ENCODE assay signal across 9 cellular contexts in genomic region chr7:83468251-83468739, GRCh38.
DNase-seq lines count a peak whose midpoint lies in the region; ATAC-seq, FAIRE-seq and TF ChIP-seq lines count a peak whose summit lies in the region.
"Had no signal": no experiment of that assay in that cellular context is flagged by ENCODE, and none has a peak within 500 bp of the region (broad histone marks: within the 10 kb centered on the region; RNA-seq: fewer than 3 reads in every experiment).

No MANE protein-coding gene starts in this region.

- H3K27ac ChIP-seq in breast epithelium: no peak overlapping the region

- TF ChIP-seq POLR2A in breast epithelium (IDR thresholded peaks at IDR 0.05): no peak

- H3K4me3 Mint-ChIP-seq in Calu3 (ENCODE audit: low read depth, unreplicated experiment): no peak overlapping the region
- H3K4me3 Mint-ChIP-seq: T-helper 1 cell treated with Interleukin-12 subunit alpha and Interleukin-12 subunit beta and Interleukin-4 antibody, amounts not matched to agents 30 μg/mL and 1 μg/mL, for 36 hours had no signal

- peak; percentile 78 for ATAC-seq in GM19351 (IDR thresholded peaks at IDR 0.05; ENCODE audit: unreplicated experiment)
- peak; percentile 89 for ATAC-seq in HG03280 (IDR thresholded peaks at IDR 0.05; ENCODE audit: unreplicated experiment)

- FAIRE-seq in urothelium cell line (lab: Jason Lieb, UNC): peak; percentile 98

- H3K4me3 ChIP-seq in breast epithelium: no peak overlapping the region

- H3K4me1 ChIP-seq in breast epithelium: no peaks in the 10 kb centered on the region

- H3K36me3 Mint-ChIP-seq in Calu3 (ENCODE audit: insufficient read depth, unreplicated experiment): no peaks in the 10 kb centered on the region

- intact Hi-C loops in Calu3 (cut with micrococcal nuclease; ENCODE audit: unreplicated experiment): loop anchor here (2.0 kb wide), 1 partner anchor 181 kb away; the partner anchor contains the start of gene SEMA3E
- intact Hi-C loops in breast epithelium (cut with DNase I; ENCODE audit: low total_unique reads): no loop called here

- no peak for TF ChIP-seq CTCF in Calu3 (IDR thresholded peaks at IDR 0.05; ENCODE audit: unreplicated experiment)
- TF ChIP-seq CTCF in breast epithelium (IDR thresholded peaks at IDR 0.05): no peak

- CTCF ChIA-PET in Calu3 (lab: Charles Lee): no interaction called here

- H3K27me3 ChIP-seq in breast epithelium: no peaks in the 10 kb centered on the region

- peak overlapping the region; percentile 50 for H3K27ac Mint-ChIP-seq in Calu3 (ENCODE audit: unreplicated experiment)
- H3K27ac Mint-ChIP-seq: T-helper 1 cell treated with Interleukin-12 subunit alpha and Interleukin-12 subunit beta and Interleukin-4 antibody, amounts not matched to agents 30 μg/mL and 1 μg/mL, for 36 hours had no signal

- BruUV-seq in Calu3 (replicated peaks; lab: Mats Ljungman, UMichigan): no TSS peak

- H3K4me1 Mint-ChIP-seq in Calu3 (ENCODE audit: low read depth, unreplicated experiment): no peaks in the 10 kb centered on the region

- no peaks in the 10 kb centered on the region for H3K9me3 ChIP-seq in breast epithelium

- H3K36me3 ChIP-seq in breast epithelium: no peaks in the 10 kb centered on the region

- DNase-seq in Calu3: peak; percentile 83
- peak; percentile 57 for DNase-seq in NCI-H2227 (lab: John Stamatoyannopoulos, UW; ENCODE audit: unreplicated experiment)
- peak; percentile 60 to 74 for DNase-seq in breast epithelium (ENCODE audit: low spot score in 2 of 2)
- peak; percentile 98 for DNase-seq in kidney glomerular epithelial cell (lab: John Stamatoyannopoulos, UW)
- DNase-seq in urothelium cell line (ENCODE audit: low spot score): peak; percentile 93
- no peak for DNase-seq in cerebellum (ENCODE audit: low spot score)

- no peaks in the 10 kb centered on the region for H3K27me3 Mint-ChIP-seq in Calu3 (ENCODE audit: unreplicated experiment)

- H3K9me3 Mint-ChIP-seq in Calu3 (ENCODE audit: low read depth, unreplicated experiment): no peaks in the 10 kb centered on the region
- H3K9me3 Mint-ChIP-seq: T-helper 1 cell treated with Interleukin-12 subunit alpha and Interleukin-12 subunit beta and Interleukin-4 antibody, amounts not matched to agents 30 μg/mL and 1 μg/mL, for 36 hours had no signal
